In the genomic region with DNA sequence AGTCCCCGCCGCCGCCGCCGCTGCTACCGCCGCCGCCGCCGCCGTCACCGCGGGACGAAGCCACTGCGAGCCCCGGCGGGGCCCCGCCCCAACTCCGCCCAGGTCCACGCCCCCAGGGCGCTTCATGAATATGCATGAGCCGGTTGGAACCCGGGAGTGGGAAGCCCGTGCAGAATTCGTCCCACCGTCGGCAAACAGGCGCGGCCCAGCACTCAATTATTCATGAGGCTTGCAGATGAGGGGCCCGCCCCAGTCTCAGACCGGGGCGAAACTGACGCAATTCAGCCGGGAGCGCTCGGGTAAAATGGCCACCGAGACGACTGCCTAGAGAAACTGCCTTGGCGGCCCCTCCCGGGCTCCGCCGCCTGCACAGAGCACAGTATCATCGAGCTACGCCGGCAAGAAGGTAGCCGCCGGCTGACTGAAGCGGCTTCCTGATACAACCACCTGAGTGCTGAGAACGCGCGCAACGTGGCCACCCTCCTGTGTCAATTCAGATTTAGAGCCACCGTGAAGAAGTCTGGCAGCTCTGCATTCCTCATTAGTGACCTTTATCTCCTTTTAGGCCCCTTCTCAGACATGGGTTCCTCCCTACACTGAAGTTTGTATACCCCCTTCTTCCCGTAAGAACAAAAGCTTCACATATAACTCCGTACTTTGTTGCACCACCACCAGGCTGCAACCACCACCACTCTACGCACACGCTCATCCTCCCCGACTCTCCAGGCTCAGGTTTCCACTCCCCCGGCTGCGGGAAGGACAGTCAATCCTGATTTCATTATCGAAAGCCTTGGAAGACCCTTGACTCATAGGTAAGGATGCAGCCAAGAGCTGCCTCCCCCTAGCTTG, we compare ENCODE assay signal across 8 cellular contexts. TPM values are rescaled to one million over a fixed set of nuclear protein-coding genes. Genes with fewer than 3 reads are reported as not detected.
A peak's percentile ranks its signal among the peaks of the same experiment; 100 is the strongest.
DNase-seq lines count a peak whose midpoint lies in the region; FAIRE-seq lines count a peak whose summit lies in the region.

A gene with protein sequence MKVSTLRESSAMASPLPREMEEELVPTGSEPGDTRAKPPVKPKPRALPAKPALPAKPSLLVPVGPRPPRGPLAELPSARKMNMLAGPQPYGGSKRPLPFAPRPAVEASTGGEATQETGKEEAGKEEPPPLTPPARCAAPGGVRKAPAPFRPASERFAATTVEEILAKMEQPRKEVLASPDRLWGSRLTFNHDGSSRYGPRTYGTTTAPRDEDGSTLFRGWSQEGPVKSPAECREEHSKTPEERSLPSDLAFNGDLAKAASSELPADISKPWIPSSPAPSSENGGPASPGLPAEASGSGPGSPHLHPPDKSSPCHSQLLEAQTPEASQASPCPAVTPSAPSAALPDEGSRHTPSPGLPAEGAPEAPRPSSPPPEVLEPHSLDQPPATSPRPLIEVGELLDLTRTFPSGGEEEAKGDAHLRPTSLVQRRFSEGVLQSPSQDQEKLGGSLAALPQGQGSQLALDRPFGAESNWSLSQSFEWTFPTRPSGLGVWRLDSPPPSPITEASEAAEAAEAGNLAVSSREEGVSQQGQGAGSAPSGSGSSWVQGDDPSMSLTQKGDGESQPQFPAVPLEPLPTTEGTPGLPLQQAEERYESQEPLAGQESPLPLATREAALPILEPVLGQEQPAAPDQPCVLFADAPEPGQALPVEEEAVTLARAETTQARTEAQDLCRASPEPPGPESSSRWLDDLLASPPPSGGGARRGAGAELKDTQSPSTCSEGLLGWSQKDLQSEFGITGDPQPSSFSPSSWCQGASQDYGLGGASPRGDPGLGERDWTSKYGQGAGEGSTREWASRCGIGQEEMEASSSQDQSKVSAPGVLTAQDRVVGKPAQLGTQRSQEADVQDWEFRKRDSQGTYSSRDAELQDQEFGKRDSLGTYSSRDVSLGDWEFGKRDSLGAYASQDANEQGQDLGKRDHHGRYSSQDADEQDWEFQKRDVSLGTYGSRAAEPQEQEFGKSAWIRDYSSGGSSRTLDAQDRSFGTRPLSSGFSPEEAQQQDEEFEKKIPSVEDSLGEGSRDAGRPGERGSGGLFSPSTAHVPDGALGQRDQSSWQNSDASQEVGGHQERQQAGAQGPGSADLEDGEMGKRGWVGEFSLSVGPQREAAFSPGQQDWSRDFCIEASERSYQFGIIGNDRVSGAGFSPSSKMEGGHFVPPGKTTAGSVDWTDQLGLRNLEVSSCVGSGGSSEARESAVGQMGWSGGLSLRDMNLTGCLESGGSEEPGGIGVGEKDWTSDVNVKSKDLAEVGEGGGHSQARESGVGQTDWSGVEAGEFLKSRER (N-terminal part only) (minus strand): TSS at position 67 of the 849 bp plus-strand sequence. CDS start 3,067 bp downstream, outside the sequence.

- H3K14ac ChIP-seq in neuronal stem cell (ENCODE audit: low read length): peak within 1 kb of the TSS; percentile 73

- H3K27ac ChIP-seq in SK-N-MC: peak within 1 kb of the TSS; percentile 97
- H3K27ac ChIP-seq in neuronal stem cell (replicated peaks; ENCODE audit: low read length): peak within 1 kb of the TSS; percentile 97
- H3K27ac ChIP-seq in subcutaneous abdominal adipose tissue (ENCODE audit: low read depth, low read length): peak within 1 kb of the TSS; percentile 96

- H3K27me3 ChIP-seq in neuronal stem cell (ENCODE audit: control insufficient read depth in 3 of 3, insufficient read depth in 3 of 3, low read depth in 1 of 3, low read length in 3 of 3) (no peaks in the 10 kb centered on the region), subcutaneous abdominal adipose tissue (ENCODE audit: control insufficient read depth in 5 of 5, insufficient read depth in 4 of 5, low read length in 5 of 5) (peaks cover 0 to 4% (median 0%) of the 10 kb centered on the region in 5 donors)

- no peak within 1 kb of the TSS for H3K4ac ChIP-seq in neuronal stem cell (ENCODE audit: low read length)

- H3K18ac ChIP-seq in neuronal stem cell (ENCODE audit: low read length): peak within 1 kb of the TSS; percentile 99

- H3K9me3 ChIP-seq in SK-N-MC (ENCODE audit: low read depth, low read length): no peaks in the 10 kb centered on the region
- peaks cover 0 to 1% of the 10 kb centered on the region in 2 donors for H3K9me3 ChIP-seq in neuronal stem cell (replicated peaks in 1 of 2; ENCODE audit: control insufficient read depth in 2 of 2, insufficient read depth in 1 of 2, low read depth in 1 of 2, low read length in 2 of 2)
- H3K9me3 ChIP-seq in subcutaneous abdominal adipose tissue (ENCODE audit: control insufficient read depth in 5 of 5, low read length in 5 of 5): no peaks in the 10 kb centered on the region

- H2BK5ac ChIP-seq in neuronal stem cell (ENCODE audit: low read length): peak within 1 kb of the TSS; percentile 90

- peak within 1 kb of the TSS; percentile 79 for H3K4me3 ChIP-seq in SK-N-MC
- H3K4me3 ChIP-seq in neuronal stem cell (ENCODE audit: low read length in 2 of 2): peak within 1 kb of the TSS; percentile 72 to 90
- H3K4me3 ChIP-seq in subcutaneous abdominal adipose tissue (ENCODE audit: low read depth in 1 of 5, low read length in 5 of 5): peak within 1 kb of the TSS; percentile 80 to 95 (median 85)

- POLR2A ChIA-PET in HEK293T (lab: Yijun Ruan, JAX): interaction anchor here (1.0 to 7.8 kb wide), 5 partner anchors 8 to 29 kb away, joined by 4 to 121 read pairs (median 8); a partner anchor contains a TSS

- peaks cover 14% of the 10 kb centered on the region for H3K79me1 ChIP-seq in neuronal stem cell (ENCODE audit: low read depth, low read length)

- H2AK5ac ChIP-seq in neuronal stem cell (ENCODE audit: low read depth, low read length): peak within 1 kb of the TSS; percentile 96

- H3K36me3 ChIP-seq in SK-N-MC (ENCODE audit: insufficient read depth, low read length): peaks cover 65% of the 10 kb centered on the region
- peaks cover 49 to 63% of the 10 kb centered on the region in 2 donors for H3K36me3 ChIP-seq in neuronal stem cell (replicated peaks in 1 of 2; ENCODE audit: control insufficient read depth in 2 of 2, insufficient read depth in 2 of 2, low read length in 2 of 2)
- H3K36me3 ChIP-seq in subcutaneous abdominal adipose tissue (ENCODE audit: control insufficient read depth in 5 of 5, insufficient read depth in 5 of 5, low read length in 5 of 5): peaks cover 3 to 50% (median 40%) of the 10 kb centered on the region in 5 donors

- peak; percentile 81 for DNase-seq in GM04503 (ENCODE audit: low read depth)
- DNase-seq in HEK293T (ENCODE audit: extremely low spot score): peak; percentile 96
- DNase-seq in MV-4-11 (lab: John Stamatoyannopoulos, UW): peak; percentile 95
- peak; percentile 75 for DNase-seq in SK-N-MC (ENCODE audit: low read depth, low spot score)
- peak; percentile 94 for DNase-seq in activated naive CD4-positive, alpha-beta T cell treated with anti-CD3 and anti-CD28 coated beads, Interleukin-2, amount 10 ng/mL, durations not matched to agents 7 days and 5 days
- DNase-seq in frontal cortex (ENCODE audit: low spot score in 2 of 2): peak; percentile 95 to 97
- peak; percentile 96 for DNase-seq in neuronal stem cell (ENCODE audit: low spot score)

- H3K9ac ChIP-seq in SK-N-MC (ENCODE audit: insufficient read length) (peak within 1 kb of the TSS; percentile 90), neuronal stem cell (ENCODE audit: low read depth, low read length, poor library complexity) (peak within 1 kb of the TSS; percentile 89), subcutaneous abdominal adipose tissue (ENCODE audit: low read length in 5 of 5) (peak within 1 kb of the TSS; percentile 70 to 97 (median 90))

- H3K4me1 ChIP-seq in neuronal stem cell (ENCODE audit: control insufficient read depth in 2 of 2, insufficient read depth in 1 of 2, low read depth in 1 of 2, low read length in 2 of 2) (peaks cover 21 to 30% of the 10 kb centered on the region in 2 donors), subcutaneous abdominal adipose tissue (ENCODE audit: control insufficient read depth in 5 of 5, insufficient read depth in 5 of 5, low read length in 5 of 5) (peaks cover 24 to 60% (median 54%) of the 10 kb centered on the region in 5 donors)

- no CpG with 5 or more reads among the region's 61 CpGs for WGBS in neuronal stem cell (ENCODE audit: extremely low coverage in 2 of 2, insufficient read length in 2 of 2, insufficient replicate concordance in 1 of 2), 2 donors

- peak within 1 kb of the TSS; percentile 92 for H3K27ac Mint-ChIP-seq in activated naive CD4-positive, alpha-beta T cell treated with anti-CD3 and anti-CD28 coated beads, Interleukin-2, amount 10 ng/mL, durations not matched to agents 7 days and 5 days

- FAIRE-seq in frontal cortex (lab: Jason Lieb, UNC): no peak

- peak within 1 kb of the TSS; percentile 75 for H2BK12ac ChIP-seq in neuronal stem cell (ENCODE audit: low read length)

- H3K4me1 Mint-ChIP-seq in activated naive CD4-positive, alpha-beta T cell treated with anti-CD3 and anti-CD28 coated beads, Interleukin-2, amount 10 ng/mL, durations not matched to agents 7 days and 5 days: peaks cover 51% of the 10 kb centered on the region

- H4K8ac ChIP-seq in neuronal stem cell (ENCODE audit: low read depth, low read length): no peak within 1 kb of the TSS

- H2BK15ac ChIP-seq in neuronal stem cell (ENCODE audit: low read length): no peak within 1 kb of the TSS

- H3K9me3 Mint-ChIP-seq in activated naive CD4-positive, alpha-beta T cell treated with anti-CD3 and anti-CD28 coated beads, Interleukin-2, amount 10 ng/mL, durations not matched to agents 7 days and 5 days: no peaks in the 10 kb centered on the region

- peaks cover 47% of the 10 kb centered on the region for H3K36me3 Mint-ChIP-seq in activated naive CD4-positive, alpha-beta T cell treated with anti-CD3 and anti-CD28 coated beads, Interleukin-2, amount 10 ng/mL, durations not matched to agents 7 days and 5 days

- H3K4me2 ChIP-seq in neuronal stem cell (ENCODE audit: insufficient read depth, low read length, poor library complexity, severe bottlenecking): peak within 1 kb of the TSS; percentile 93

- peaks cover 4% of the 10 kb centered on the region for H3K27me3 Mint-ChIP-seq in activated naive CD4-positive, alpha-beta T cell treated with anti-CD3 and anti-CD28 coated beads, Interleukin-2, amount 10 ng/mL, durations not matched to agents 7 days and 5 days

- CTCF ChIA-PET in HEK293T (lab: Yijun Ruan, JAX): interaction anchor here (1.0 to 1.2 kb wide), 2 partner anchors 13 to 15 kb away, joined by 3 to 5 read pairs; a partner anchor contains a TSS
- CTCF ChIA-PET in activated naive CD4-positive, alpha-beta T cell treated with anti-CD3 and anti-CD28 coated beads, Interleukin-2, amount 10 ng/mL, durations not matched to agents 7 days and 5 days (lab: Charles Lee): interaction anchor here (1.2 to 3.5 kb wide), 5 partner anchors 12 to 169 kb away, joined by 3 to 23 read pairs (median 3); a partner anchor contains a TSS

- H2BK120ac ChIP-seq in neuronal stem cell (ENCODE audit: low read depth, low read length): peak within 1 kb of the TSS; percentile 36

- peak within 1 kb of the TSS; percentile 68 for H3K23ac ChIP-seq in neuronal stem cell (ENCODE audit: low read depth, low read length, poor library complexity)

- peak within 1 kb of the TSS; percentile 84 for H2AFZ ChIP-seq in neuronal stem cell (ENCODE audit: low read length)

- peak within 1 kb of the TSS; percentile 81 for H3K4me3 Mint-ChIP-seq in activated naive CD4-positive, alpha-beta T cell treated with anti-CD3 and anti-CD28 coated beads, Interleukin-2, amount 10 ng/mL, durations not matched to agents 7 days and 5 days

- no peak within 1 kb of the TSS for H4K91ac ChIP-seq in neuronal stem cell (ENCODE audit: low read depth, low read length, poor library complexity)

RNA-seq across cellular contexts. Expression of the gene that starts here (rescaled TPM):
- total RNA-seq in frontal cortex: 20.0 TPM
- 77.7 TPM for polyA plus RNA-seq in neuronal stem cell (2013, experiment 1 of 2)
- polyA plus RNA-seq in neuronal stem cell (2013, experiment 2 of 2): 73.2 TPM

Comparison
In these comparisons a context has a peak if more than half of its experiments do, and no peak if none do; other contexts are left out.
1. Peak in every context shown above with its lines: DNase-seq, H3K4me3 ChIP-seq and H3K27ac ChIP-seq.